ENCODE assay signal across 8 cellular contexts in the genomic region with DNA sequence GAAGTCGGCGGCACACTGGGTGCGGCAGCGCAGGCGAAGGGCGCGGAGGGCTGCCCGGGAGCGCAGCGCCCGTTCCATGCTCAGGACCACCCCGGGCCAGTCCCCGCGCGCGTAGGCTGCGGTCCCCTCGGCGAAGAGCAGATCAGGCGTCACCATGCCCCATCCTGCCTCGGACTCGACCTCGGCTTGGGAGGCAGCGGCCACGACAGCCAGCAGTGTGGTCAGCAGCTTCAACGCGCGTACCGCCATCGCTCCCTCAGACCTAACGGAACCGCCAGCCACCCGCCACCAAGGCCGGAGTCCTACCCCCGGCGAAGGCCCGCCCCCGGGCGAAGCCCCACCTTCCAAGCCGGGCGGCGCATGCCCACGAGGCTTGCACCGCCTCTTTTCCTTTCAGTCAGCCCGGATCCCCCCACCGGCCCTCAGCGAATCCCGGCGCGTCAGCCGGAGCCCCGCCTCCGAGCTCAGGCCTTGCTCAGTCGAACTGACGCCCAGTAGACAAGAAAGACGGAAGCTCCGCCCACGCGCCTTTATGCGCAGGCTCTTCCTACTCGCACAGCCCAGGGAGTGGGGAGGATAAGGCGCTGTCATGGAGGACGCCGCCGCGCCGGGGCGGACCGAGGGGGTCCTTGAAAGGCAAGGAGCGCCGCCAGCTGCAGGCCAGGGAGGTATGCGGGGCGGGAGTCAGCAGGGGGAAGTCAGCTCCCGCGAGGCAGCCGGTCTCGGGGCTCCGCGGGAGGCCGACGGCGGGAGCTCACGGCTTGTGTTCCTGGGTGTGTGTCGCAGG. TPM values are rescaled to one million over a fixed set of nuclear protein-coding genes. Genes with fewer than 3 reads are reported as not detected.
A peak's percentile ranks its signal among the peaks of the same experiment; 100 is the strongest.
DNase-seq lines count a peak whose midpoint lies in the region; ATAC-seq, FAIRE-seq and TF ChIP-seq lines count a peak whose summit lies in the region.

A gene (plus strand): TSS at position 527 of the 787 bp plus-strand sequence. CDS start 63 bp downstream, at position 590.
A gene with protein sequence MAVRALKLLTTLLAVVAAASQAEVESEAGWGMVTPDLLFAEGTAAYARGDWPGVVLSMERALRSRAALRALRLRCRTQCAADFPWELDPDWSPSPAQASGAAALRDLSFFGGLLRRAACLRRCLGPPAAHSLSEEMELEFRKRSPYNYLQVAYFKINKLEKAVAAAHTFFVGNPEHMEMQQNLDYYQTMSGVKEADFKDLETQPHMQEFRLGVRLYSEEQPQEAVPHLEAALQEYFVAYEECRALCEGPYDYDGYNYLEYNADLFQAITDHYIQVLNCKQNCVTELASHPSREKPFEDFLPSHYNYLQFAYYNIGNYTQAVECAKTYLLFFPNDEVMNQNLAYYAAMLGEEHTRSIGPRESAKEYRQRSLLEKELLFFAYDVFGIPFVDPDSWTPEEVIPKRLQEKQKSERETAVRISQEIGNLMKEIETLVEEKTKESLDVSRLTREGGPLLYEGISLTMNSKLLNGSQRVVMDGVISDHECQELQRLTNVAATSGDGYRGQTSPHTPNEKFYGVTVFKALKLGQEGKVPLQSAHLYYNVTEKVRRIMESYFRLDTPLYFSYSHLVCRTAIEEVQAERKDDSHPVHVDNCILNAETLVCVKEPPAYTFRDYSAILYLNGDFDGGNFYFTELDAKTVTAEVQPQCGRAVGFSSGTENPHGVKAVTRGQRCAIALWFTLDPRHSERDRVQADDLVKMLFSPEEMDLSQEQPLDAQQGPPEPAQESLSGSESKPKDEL (minus strand): TSS at position 306 of the 787 bp plus-strand sequence. CDS start 57 bp downstream, at position 249.

- TF ChIP-seq CTCF in body of pancreas (IDR thresholded peaks at IDR 0.05) = no peak

- no peaks in the 10 kb centered on the region for H3K36me3 ChIP-seq in body of pancreas (replicated peaks in 1 of 2; ENCODE audit: insufficient read depth in 1 of 2, low read depth in 2 of 2)

- peak within 1 kb of the TSS; percentile 65 to 92 (median 78) for H3K27ac ChIP-seq in body of pancreas

- H3K27me3 ChIP-seq in body of pancreas = no peaks in the 10 kb centered on the region

- no peaks in the 10 kb centered on the region for H3K9me3 ChIP-seq in body of pancreas

- TF ChIP-seq POLR2A in GM18526 (IDR thresholded peaks at IDR 0.05; ENCODE audit: extremely low read depth, insufficient read length) (peak; percentile 98), body of pancreas (IDR thresholded peaks at IDR 0.05) (peak; percentile 84 to 93 (median 93))

- peak within 1 kb of the TSS; percentile 88 to 96 for H3K4me3 ChIP-seq in body of pancreas

- intact Hi-C loops in body of pancreas (cut with DNase I) = loop anchor here (10.0 kb wide), 1 partner anchor 92 kb away; no protein-coding TSS in a partner anchor
- intact Hi-C loops in sciatic nerve (cut with DNase I) = no loop called here

- peak; percentile 88 for ATAC-seq in HG03064 (IDR thresholded peaks at IDR 0.05; ENCODE audit: low read depth, unreplicated experiment)
- peak; percentile 98 for ATAC-seq in body of pancreas
- peak; percentile 98 for ATAC-seq in sciatic nerve

- DNase-seq in NCI-H2107 (lab: John Stamatoyannopoulos, UW) (peak; percentile 99), body of pancreas (peak; percentile 100), iPS DF 19.7 (ENCODE audit: low read depth, low spot score) (peak; percentile 96), sciatic nerve (ENCODE audit: low spot score) (peak; percentile 100)

- peaks cover 28% of the 10 kb centered on the region for H3K4me1 ChIP-seq in body of pancreas

- WGBS in body of pancreas, 2 donors = 0% methylated on average over 19 to 84 of the region's 84 CpGs

- FAIRE-seq in A204.1 (lab: Jason Lieb, UNC) (peak; percentile 96), TTC549 (lab: Jason Lieb, UNC) (peak; percentile 77)

RNA-seq across cellular contexts. Expression of the first gene that starts in this region (rescaled TPM):
- total RNA-seq in body of pancreas (1 to 10 TPM; 2.0 to 2.1 TPM), sciatic nerve (10.8 TPM)

RNA-seq across cellular contexts. Expression of the second gene that starts in this region (rescaled TPM):
- 10 to 100 TPM; 16.9 to 34.9 TPM for total RNA-seq in body of pancreas
- 45.6 TPM for total RNA-seq in sciatic nerve

Comparison
In these comparisons a context has a peak if more than half of its experiments do, and no peak if none do; other contexts are left out.
1. Peak in every context shown above with its lines: DNase-seq, ATAC-seq, H3K4me3 ChIP-seq and H3K27ac ChIP-seq.